Comparison of ENCODE assay signal across 35 cellular contexts in genomic region chr4:133247861-133248260, GRCh38.
"Had no signal": no experiment of that assay in that cellular context is flagged by ENCODE, and none has a peak within 500 bp of the region (broad histone marks: within the 10 kb centered on the region; RNA-seq: fewer than 3 reads in every experiment).

No MANE protein-coding gene starts in this region.

- H3K4me3 ChIP-seq: ascending aorta, breast epithelium, cardiac muscle cell, colonic mucosa, esophagus squamous epithelium, gastroesophageal sphincter had no signal

- H3K9me3 Mint-ChIP-seq: activated B cell treated with CpG ODN at 0.5 μM for 24 hours; activated naive CD4-positive, alpha-beta T cell treated with anti-CD3 and anti-CD28 coated beads, Interleukin-2, amount 50 U/mL, for 24 hours; activated naive CD8-positive, alpha-beta T cell treated with anti-CD3 and anti-CD28 coated beads, Interleukin-2, amount 50 U/mL, for 24 hours; activated T-helper 1 cell treated with anti-CD3 and anti-CD28 coated beads, Interleukin-12 subunit alpha, Interleukin-12 subunit beta, Interleukin-2, Interleukin-4 antibody, amounts not matched to agents 30 ng/mL and 10 ng/mL and 1 ng/mL, durations not matched to agents 14 hours and 24 hours and 36 hours; brain; T-helper 2 cell treated with Interferon-gamma antibody and Interleukin-4, amounts not matched to agents 5 μg/mL and 100 μg/mL, for 36 hours had no signal

- H3K27ac Mint-ChIP-seq: activated B cell treated with CpG ODN at 0.5 μM for 24 hours; activated CD8-positive, alpha-beta T cell treated with anti-CD3 and anti-CD28 coated beads for 36 hours; activated naive CD4-positive, alpha-beta T cell treated with anti-CD3 and anti-CD28 coated beads for 36 hours; activated naive CD4-positive, alpha-beta T cell treated with anti-CD3 and anti-CD28 coated beads, Interleukin-2, amount 50 U/mL, for 24 hours; activated naive CD8-positive, alpha-beta T cell treated with anti-CD3 and anti-CD28 coated beads for 36 hours; activated naive CD8-positive, alpha-beta T cell treated with anti-CD3 and anti-CD28 coated beads, Interleukin-2, amount 50 U/mL, for 24 hours; activated T-helper 1 cell treated with anti-CD3 and anti-CD28 coated beads, Interleukin-12 subunit alpha, Interleukin-12 subunit beta, Interleukin-2, Interleukin-4 antibody, amounts not matched to agents 30 ng/mL and 10 ng/mL and 1 ng/mL, durations not matched to agents 14 hours and 24 hours and 36 hours; activated T-helper 2 cell treated with anti-CD3 and anti-CD28 coated beads, Interferon-gamma antibody, Interleukin-2, Interleukin-4, amounts not matched to agents 10 μg/mL and 5 μg/mL and 100 μg/mL, durations not matched to agents 14 hours and 24 hours and 36 hours; brain; T-cell; T-helper 17 cell; T-helper 2 cell treated with Interferon-gamma antibody and Interleukin-4, amounts not matched to agents 5 μg/mL and 100 μg/mL, for 36 hours had no signal

- H3K27ac ChIP-seq: ascending aorta, breast epithelium, cardiac muscle cell, colonic mucosa, epithelial cell of prostate, esophagus squamous epithelium, gastroesophageal sphincter, WERI-Rb-1 had no signal

- H3K4me1 ChIP-seq: ascending aorta, breast epithelium, colonic mucosa, esophagus squamous epithelium, gastroesophageal sphincter had no signal

- H3K27me3 ChIP-seq: ascending aorta, breast epithelium, cardiac muscle cell, colonic mucosa, esophagus squamous epithelium, gastroesophageal sphincter had no signal

- H3K9me3 ChIP-seq: ascending aorta, breast epithelium, colonic mucosa, esophagus squamous epithelium, gastroesophageal sphincter had no signal

- H3K27me3 Mint-ChIP-seq: activated B cell treated with CpG ODN at 0.5 μM for 24 hours; activated CD8-positive, alpha-beta T cell treated with anti-CD3 and anti-CD28 coated beads for 36 hours; activated naive CD4-positive, alpha-beta T cell treated with anti-CD3 and anti-CD28 coated beads, Interleukin-2, amount 50 U/mL, for 24 hours; activated naive CD8-positive, alpha-beta T cell treated with anti-CD3 and anti-CD28 coated beads for 36 hours; activated naive CD8-positive, alpha-beta T cell treated with anti-CD3 and anti-CD28 coated beads, Interleukin-2, amount 50 U/mL, for 24 hours; T-cell; T-helper 17 cell had no signal

- ATAC-seq: activated CD4-positive, CD25-positive, alpha-beta regulatory T cell treated with anti-CD3 and anti-CD28 coated beads, Interleukin-2, amount 50 U/mL, for 24 hours; activated CD8-positive, alpha-beta T cell treated with anti-CD3 and anti-CD28 coated beads for 36 hours; activated naive CD8-positive, alpha-beta T cell treated with anti-CD3 and anti-CD28 coated beads, Interleukin-2, amount 50 U/mL, for 24 hours; gastroesophageal sphincter; T-cell; T-helper 17 cell had no signal

- H3K36me3 Mint-ChIP-seq: activated naive CD4-positive, alpha-beta T cell treated with anti-CD3 and anti-CD28 coated beads, Interleukin-2, amount 50 U/mL, for 24 hours; activated naive CD8-positive, alpha-beta T cell treated with anti-CD3 and anti-CD28 coated beads for 36 hours; brain; T-cell had no signal

- DNase-seq: activated B cell treated with CpG ODN at 0.5 μM for 24 hours; activated CD4-positive, alpha-beta T cell treated with anti-CD3 and anti-CD28 coated beads for 48 hours; activated CD4-positive, alpha-beta T cell treated with anti-CD3 and anti-CD28 coated beads, Interleukin-2, amount 50 U/mL, for 1 hour; activated CD4-positive, alpha-beta T cell treated with anti-CD3 and anti-CD28 coated beads, Interleukin-2, amount 50 U/mL, for 48 hours; activated CD8-positive, alpha-beta memory T cell treated with anti-CD3 and anti-CD28 coated beads for 24 hours; activated CD8-positive, alpha-beta T cell treated with anti-CD3 and anti-CD28 coated beads for 36 hours; activated effector memory CD4-positive, alpha-beta T cell treated with anti-CD3 and anti-CD28 coated beads, Interleukin-2, amount 50 U/mL, for 16 hours; activated naive CD4-positive, alpha-beta T cell treated with anti-CD3 and anti-CD28 coated beads for 36 hours; activated naive CD8-positive, alpha-beta T cell treated with anti-CD3 and anti-CD28 coated beads for 36 hours; activated naive CD8-positive, alpha-beta T cell treated with anti-CD3 and anti-CD28 coated beads, Interleukin-2, amount 50 U/mL, for 24 hours; activated T-cell treated with anti-CD3 and anti-CD28 coated beads, Interleukin-2, amount 50 U/mL, for 1 hour; activated T-cell treated with anti-CD3 and anti-CD28 coated beads, Interleukin-2, amount 50 U/mL, for 48 hours; central memory CD4-positive, alpha-beta T cell; cerebellar nuclear complex; colonic mucosa; effector CD8-positive, alpha-beta T cell; esophagus squamous epithelium; foreskin melanocyte; head of caudate nucleus; T-cell; T-helper 17 cell; T1000; WERI-Rb-1 had no signal

- H3K4me1 Mint-ChIP-seq: activated B cell treated with CpG ODN at 0.5 μM for 24 hours; activated naive CD4-positive, alpha-beta T cell treated with anti-CD3 and anti-CD28 coated beads, Interleukin-2, amount 50 U/mL, for 24 hours; activated naive CD8-positive, alpha-beta T cell treated with anti-CD3 and anti-CD28 coated beads for 36 hours; activated naive CD8-positive, alpha-beta T cell treated with anti-CD3 and anti-CD28 coated beads, Interleukin-2, amount 50 U/mL, for 24 hours; brain; T-cell; T-helper 17 cell had no signal

- H3K4me3 Mint-ChIP-seq: activated B cell treated with CpG ODN at 0.5 μM for 24 hours; activated CD8-positive, alpha-beta T cell treated with anti-CD3 and anti-CD28 coated beads for 36 hours; activated naive CD4-positive, alpha-beta T cell treated with anti-CD3 and anti-CD28 coated beads for 36 hours; activated naive CD4-positive, alpha-beta T cell treated with anti-CD3 and anti-CD28 coated beads, Interleukin-2, amount 50 U/mL, for 24 hours; activated naive CD8-positive, alpha-beta T cell treated with anti-CD3 and anti-CD28 coated beads for 36 hours; activated naive CD8-positive, alpha-beta T cell treated with anti-CD3 and anti-CD28 coated beads, Interleukin-2, amount 50 U/mL, for 24 hours; activated T-helper 1 cell treated with anti-CD3 and anti-CD28 coated beads, Interleukin-12 subunit alpha, Interleukin-12 subunit beta, Interleukin-2, Interleukin-4 antibody, amounts not matched to agents 30 ng/mL and 10 ng/mL and 1 ng/mL, durations not matched to agents 14 hours and 24 hours and 36 hours; brain; T-cell; T-helper 17 cell; T-helper 2 cell treated with Interferon-gamma antibody and Interleukin-4, amounts not matched to agents 5 μg/mL and 100 μg/mL, for 36 hours had no signal

- H3K36me3 ChIP-seq: ascending aorta, breast epithelium, cardiac muscle cell, colonic mucosa, esophagus squamous epithelium, gastroesophageal sphincter, WERI-Rb-1 had no signal

- FAIRE-seq: endothelial cell of umbilical vein had no signal
